In genomic region chr9:79632060-79632459, GRCh38 we compare ENCODE assay signal across 3 cellular contexts.
TF ChIP-seq lines count a peak whose summit lies in the region.

No MANE protein-coding gene starts in this region.

TF ChIP-seq in WTC11, 78 proteins besides CTCF, POLR2A, EP300 and RAD21 (continues in another document):
- TF ChIP-seq ZNF138 (CRISPR knock-in tag; conservative IDR thresholded peaks at IDR 0.05) = no peak
- TF ChIP-seq ZNF317 (CRISPR knock-in tag; IDR thresholded peaks at IDR 0.05; ENCODE audit: borderline replicate concordance, low read depth) = no peak
- no peak for TF ChIP-seq PRRX2 (CRISPR knock-in tag; IDR thresholded peaks at IDR 0.05)
- no peak for TF ChIP-seq NFE2L1 (CRISPR knock-in tag; IDR thresholded peaks at IDR 0.05)
- no peak for TF ChIP-seq E2F5 (CRISPR knock-in tag; IDR thresholded peaks at IDR 0.05)
- TF ChIP-seq E2F4 (CRISPR knock-in tag; IDR thresholded peaks at IDR 0.05; ENCODE audit: borderline replicate concordance, low read depth) = no peak
- TF ChIP-seq CREB1 (CRISPR knock-in tag; IDR thresholded peaks at IDR 0.05) = no peak
- TF ChIP-seq AFF4 (CRISPR knock-in tag; IDR thresholded peaks at IDR 0.05; ENCODE audit: borderline replicate concordance) = no peak

TF ChIP-seq in H1, 55 proteins besides CTCF, POLR2A, EP300 and RAD21:
- TF ChIP-seq TEAD4 (IDR thresholded peaks at IDR 0.05; ENCODE audit: low read depth, low read length) = peak; percentile 14; the same call in 1 of the 2 replicates
- TF ChIP-seq SP1 (IDR thresholded peaks at IDR 0.05; ENCODE audit: low read depth, low read length) = no peak
- no peak for TF ChIP-seq CBX8 (IDR thresholded peaks at IDR 0.05; ENCODE audit: borderline replicate concordance, low read depth, low read length)

TF ChIP-seq in HepG2, 621 proteins besides CTCF, POLR2A, EP300 and RAD21:
- TF ChIP-seq MED13 (CRISPR knock-in tag; IDR thresholded peaks at IDR 0.05) = no peak
- no peak for TF ChIP-seq U2AF2 (IDR thresholded peaks at IDR 0.05; ENCODE audit: low read depth, low read length)
- no peak for TF ChIP-seq ZBTB42 (CRISPR knock-in tag; IDR thresholded peaks at IDR 0.05)
- TF ChIP-seq PCBP1 (IDR thresholded peaks at IDR 0.05; ENCODE audit: borderline replicate concordance, low read depth, low read length) = no peak
- no peak for TF ChIP-seq SIN3B (IDR thresholded peaks at IDR 0.05; ENCODE audit: low read length)
